In genomic region chr3:61682671-61683408, GRCh38 we compare ENCODE assay signal across 13 cellular contexts.
A peak's percentile ranks its signal among the peaks of the same experiment; 100 is the strongest.
DNase-seq lines count a peak whose midpoint lies in the region; ATAC-seq, FAIRE-seq and TF ChIP-seq lines count a peak whose summit lies in the region.
"Had no signal": no experiment of that assay in that cellular context is flagged by ENCODE, and none has a peak within 500 bp of the region (broad histone marks: within the 10 kb centered on the region; RNA-seq: fewer than 3 reads in every experiment).

No MANE protein-coding gene starts in this region.

- no peak overlapping the region for H3K4me3 ChIP-seq in bronchial epithelial cell (ENCODE audit: low read depth, low read length)
- H3K4me3 ChIP-seq in retinal pigment epithelial cell (ENCODE audit: low read length) = no peak overlapping the region
- H3K4me3 ChIP-seq: coronary artery, ovary had no signal

- no peaks in the 10 kb centered on the region for H3K27me3 Mint-ChIP-seq in activated CD8-positive, alpha-beta memory T cell treated with anti-CD3 and anti-CD28 coated beads, Interleukin-2, amount 10 ng/mL, durations not matched to agents 7 days and 5 days

- H3K4me3 Mint-ChIP-seq in activated CD8-positive, alpha-beta memory T cell treated with anti-CD3 and anti-CD28 coated beads, Interleukin-2, amount 10 ng/mL, durations not matched to agents 7 days and 5 days = no peak overlapping the region

- no peaks in the 10 kb centered on the region for H3K27me3 ChIP-seq in bronchial epithelial cell (ENCODE audit: control insufficient read depth, insufficient read depth, low read length)
- H3K27me3 ChIP-seq: ovary had no signal

- TF ChIP-seq CTCF in bronchial epithelial cell (IDR thresholded peaks at IDR 0.05; ENCODE audit: insufficient read depth, low read length, severe bottlenecking) = no peak
- TF ChIP-seq CTCF in retinal pigment epithelial cell (conservative IDR thresholded peaks at IDR 0.05; ENCODE audit: low read depth, low read length) = no peak

- H3K36me3 ChIP-seq in bronchial epithelial cell (ENCODE audit: control insufficient read depth, insufficient read depth, low read length) = no peaks in the 10 kb centered on the region
- H3K36me3 ChIP-seq: ovary had no signal

- no peak for ATAC-seq in activated CD8-positive, alpha-beta memory T cell treated with anti-CD3 and anti-CD28 coated beads, Interleukin-2, amount 10 ng/mL, durations not matched to agents 7 days and 5 days
- no peak for ATAC-seq in HG03521 (IDR thresholded peaks at IDR 0.05; ENCODE audit: unreplicated experiment)

- peak; percentile 55 for DNase-seq in DMS 273 (lab: John Stamatoyannopoulos, UW; ENCODE audit: unreplicated experiment)
- peak; percentile 83 for DNase-seq in NCI-H146 treated with DMSO at 0.1 percent for 48 hours (lab: John Stamatoyannopoulos, UW; ENCODE audit: unreplicated experiment)
- peak; percentile 85 for DNase-seq in bronchial epithelial cell (ENCODE audit: low read depth)
- peak; percentile 99 for DNase-seq in retinal pigment epithelial cell (ENCODE audit: low read depth)
- no peak for DNase-seq in activated CD8-positive, alpha-beta memory T cell treated with anti-CD3 and anti-CD28 coated beads, Interleukin-2, amount 10 ng/mL, durations not matched to agents 7 days and 5 days
- DNase-seq in activated T-cell treated with anti-CD3 and anti-CD28 coated beads, Interleukin-2, amount 50 U/mL, for 48 hours = no peak
- no peak for DNase-seq in HUDEP-2 (lab: John Stamatoyannopoulos, UW; ENCODE audit: unreplicated experiment in 76 of 76)
- DNase-seq: Caco-2, NCI-H510A, ovary, T-helper 9 cell had no signal

- CTCF ChIA-PET in activated CD8-positive, alpha-beta memory T cell treated with anti-CD3 and anti-CD28 coated beads, Interleukin-2, amount 10 ng/mL, durations not matched to agents 7 days and 5 days (lab: Charles Lee) = no interaction called here

- H3K36me3 Mint-ChIP-seq in activated CD8-positive, alpha-beta memory T cell treated with anti-CD3 and anti-CD28 coated beads, Interleukin-2, amount 10 ng/mL, durations not matched to agents 7 days and 5 days = no peaks in the 10 kb centered on the region

- no peaks in the 10 kb centered on the region for H3K4me1 Mint-ChIP-seq in activated CD8-positive, alpha-beta memory T cell treated with anti-CD3 and anti-CD28 coated beads, Interleukin-2, amount 10 ng/mL, durations not matched to agents 7 days and 5 days

- no peaks in the 10 kb centered on the region for H3K9me3 Mint-ChIP-seq in activated CD8-positive, alpha-beta memory T cell treated with anti-CD3 and anti-CD28 coated beads, Interleukin-2, amount 10 ng/mL, durations not matched to agents 7 days and 5 days (ENCODE audit: low read depth)

- no peak overlapping the region for H3K27ac Mint-ChIP-seq in activated CD8-positive, alpha-beta memory T cell treated with anti-CD3 and anti-CD28 coated beads, Interleukin-2, amount 10 ng/mL, durations not matched to agents 7 days and 5 days

- no peak for FAIRE-seq in bronchial epithelial cell (lab: Jason Lieb, UNC)

Comparison
In these comparisons a context has a peak if more than half of its experiments do, and no peak if none do; other contexts are left out.
1. DNase-seq: peak in DMS 273 (single experiment), NCI-H146 treated with DMSO at 0.1 percent for 48 hours (single experiment), bronchial epithelial cell (single experiment) and retinal pigment epithelial cell (single experiment); none in activated CD8-positive, alpha-beta memory T cell treated with anti-CD3 and anti-CD28 coated beads, Interleukin-2, amount 10 ng/mL, durations not matched to agents 7 days and 5 days (single experiment), activated T-cell treated with anti-CD3 and anti-CD28 coated beads, Interleukin-2, amount 50 U/mL, for 48 hours (0 of 2) and HUDEP-2 (0 of 76).